15 cellular contexts compared by ENCODE assay signal in the genomic region with DNA sequence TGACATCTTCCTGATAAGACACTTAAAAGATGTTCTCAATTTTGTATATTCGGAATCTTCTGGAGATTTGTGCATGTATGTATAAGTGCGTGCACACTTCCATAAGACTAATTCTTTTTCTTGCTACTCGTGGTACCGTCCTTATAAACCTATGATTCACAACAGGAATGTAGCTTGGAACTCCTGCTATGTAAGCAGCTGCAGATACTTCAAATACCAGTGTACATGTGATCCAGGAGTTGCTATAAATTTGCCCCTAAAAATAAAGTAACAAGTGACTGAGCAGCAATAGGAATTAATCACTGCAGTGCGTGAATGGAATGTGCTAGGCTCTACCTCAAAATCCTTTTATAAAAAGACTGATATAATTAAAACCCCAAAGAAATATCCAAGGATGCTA.
DNase-seq lines count a peak whose midpoint lies in the region; ATAC-seq, FAIRE-seq and TF ChIP-seq lines count a peak whose summit lies in the region.
"Had no signal": no experiment of that assay in that cellular context is flagged by ENCODE, and none has a peak within 500 bp of the region (broad histone marks: within the 10 kb centered on the region; RNA-seq: fewer than 3 reads in every experiment).

No MANE protein-coding gene starts in this region.

- H3K9me3 ChIP-seq in prostate gland (no peaks in the 10 kb centered on the region), small intestine (ENCODE audit: control insufficient read depth, low read depth) (no peaks in the 10 kb centered on the region), pancreas (no peaks in the 10 kb centered on the region)
- H3K9me3 ChIP-seq: upper lobe of left lung had no signal

- in situ Hi-C loops in ACHN (cut with HindIII; ENCODE audit: low pct_ligation_motif_present, low pct_unique_long_range_greater_than_20kb, low sequenced_read_pairs) = no loop called here

- TF ChIP-seq CTCF in cardiac fibroblast (IDR thresholded peaks at IDR 0.05; ENCODE audit: low read depth, low read length) = no peak
- TF ChIP-seq CTCF in prostate gland (IDR thresholded peaks at IDR 0.05) = no peak
- TF ChIP-seq CTCF in pancreas (IDR thresholded peaks at IDR 0.05) = no peak

- 50% methylated on average over 5 of the region's 5 CpGs for WGBS in prostate gland
- WGBS in small intestine, 3 donors = 77 to 93% (median 92%) methylated on average over 5 of the region's 5 CpGs
- 75 to 81% methylated on average over 5 of the region's 5 CpGs for WGBS in pancreas, 2 donors

- peak; percentile 85 for DNase-seq in ACHN
- DNase-seq in HTR-8/SVneo (ENCODE audit: insufficient read length, low spot score) = peak; percentile 30
- peak; percentile 60 to 82 for DNase-seq in cardiac fibroblast (ENCODE audit: low read depth in 2 of 2)
- DNase-seq in kidney tubule cell (ENCODE audit: low spot score) = peak; percentile 93
- DNase-seq in prostate gland (ENCODE audit: low spot score) = no peak
- DNase-seq in small intestine = no peak
- no peak for DNase-seq in pancreas
- DNase-seq: activated CD4-positive, alpha-beta T cell treated with anti-CD3 and anti-CD28 coated beads for 48 hours; activated gamma-delta T cell; NCI-H1417; T-cell; upper lobe of left lung had no signal

- H3K4me3 ChIP-seq in cardiac fibroblast (replicated peaks in 1 of 2; ENCODE audit: low read depth in 2 of 2, low read length in 2 of 2) (no peak overlapping the region), prostate gland (no peak overlapping the region), small intestine (ENCODE audit: low read depth in 1 of 2, low read length in 2 of 2) (no peak overlapping the region), pancreas (no peak overlapping the region)
- H3K4me3 ChIP-seq: BLaER1, skin epidermis, upper lobe of left lung had no signal

- ATAC-seq in GM21737 (IDR thresholded peaks at IDR 0.05; ENCODE audit: unreplicated experiment) (no peak), pancreas (no peak)
- ATAC-seq: T-cell had no signal

- H3K36me3 ChIP-seq in prostate gland = no peaks in the 10 kb centered on the region
- H3K36me3 ChIP-seq in small intestine (ENCODE audit: control insufficient read depth in 2 of 2, insufficient read depth in 2 of 2, low read length in 2 of 2) = no peaks in the 10 kb centered on the region
- H3K36me3 ChIP-seq in pancreas = no peaks in the 10 kb centered on the region
- H3K36me3 ChIP-seq: BLaER1, upper lobe of left lung had no signal

- H3K27ac ChIP-seq in prostate gland = no peak overlapping the region
- H3K27ac ChIP-seq in small intestine (ENCODE audit: low read depth in 1 of 2, low read length in 1 of 2) = no peak overlapping the region
- no peak overlapping the region for H3K27ac ChIP-seq in pancreas
- H3K27ac ChIP-seq: BLaER1, skin epidermis, upper lobe of left lung had no signal

- H3K27me3 ChIP-seq in prostate gland (replicated peaks; ENCODE audit: insufficient read depth) (no peaks in the 10 kb centered on the region), small intestine (ENCODE audit: control insufficient read depth in 2 of 2, insufficient read depth in 2 of 2, low read length in 2 of 2) (no peaks in the 10 kb centered on the region), pancreas (no peaks in the 10 kb centered on the region)
- H3K27me3 ChIP-seq: BLaER1, upper lobe of left lung had no signal

- no peak for TF ChIP-seq POLR2A in prostate gland (IDR thresholded peaks at IDR 0.05)

- H3K4me1 ChIP-seq in prostate gland (replicated peaks) (no peaks in the 10 kb centered on the region), small intestine (ENCODE audit: control insufficient read depth in 2 of 2, insufficient read depth in 1 of 2, low read depth in 1 of 2, low read length in 1 of 2) (no peaks in the 10 kb centered on the region), pancreas (no peaks in the 10 kb centered on the region)
- H3K4me1 ChIP-seq: BLaER1, upper lobe of left lung had no signal

- FAIRE-seq in HTR-8/SVneo (lab: Jason Lieb, UNC) (no peak), small intestine (lab: Jason Lieb, UNC) (no peak), pancreas (lab: Jason Lieb, UNC) (no peak)

- intact Hi-C loops in prostate gland (cut with DNase I) = no loop called here
- intact Hi-C loops in pancreas (cut with DNase I) = no loop called here

Comparison
In these comparisons a context has a peak if more than half of its experiments do, and no peak if none do; other contexts are left out.
1. DNase-seq: peak in ACHN (single experiment), HTR-8/SVneo (single experiment), cardiac fibroblast (2 of 2) and kidney tubule cell (single experiment); none in prostate gland (single experiment), small intestine (single experiment) and pancreas (0 of 6).